ENCODE assay signal across 25 cellular contexts in genomic region chr1:76046149-76046548, GRCh38. TPM values are rescaled to one million over a fixed set of nuclear protein-coding genes. Genes with fewer than 3 reads are reported as not detected.
"Had no signal": no experiment of that assay in that cellular context is flagged by ENCODE, and none has a peak within 500 bp of the region (broad histone marks: within the 10 kb centered on the region; RNA-seq: fewer than 3 reads in every experiment).

No MANE protein-coding gene starts in this region.

- H3K79me2 ChIP-seq: hepatocyte had no signal

- H3K36me3 ChIP-seq: heart right ventricle, left ventricle myocardium inferior, prostate gland, stomach, thyroid gland, transverse colon, uterus had no signal

- H3K4me1 ChIP-seq: heart right ventricle, left ventricle myocardium inferior, prostate gland, stomach, testis, uterus had no signal

- H3K4me3 ChIP-seq: heart right ventricle, hepatocyte, left ventricle myocardium inferior, lung, prostate gland, skin epidermis, stomach, testis, thyroid gland, transverse colon, uterus had no signal

- H3K9me3 ChIP-seq: stomach, testis, thyroid gland, transverse colon, uterus had no signal

- DNase-seq: heart right ventricle; islet precursor cell; left ventricle myocardium inferior; mesendoderm; naive B cell; natural killer cell; nucleus accumbens; retina; right cardiac atrium; stimulated activated CD4-positive, alpha-beta T cell treated with anti-CD3 and anti-CD28 coated beads, Interleukin-12 subunit alpha, Interleukin-12 subunit beta, amount 100 ng/mL, for 4 hours; stimulated activated CD4-positive, alpha-beta T cell treated with anti-CD3 and anti-CD28 coated beads, Interleukin-15, amount 100 ng/mL, for 24 hours; stimulated activated CD4-positive, alpha-beta T cell treated with anti-CD3 and anti-CD28 coated beads, Interleukin-2, amount 100 ng/mL, for 24 hours; stimulated activated CD4-positive, alpha-beta T cell treated with anti-CD3 and anti-CD28 coated beads, Interleukin-4, amount 100 ng/mL, for 1 hour; stimulated activated naive B cell treated with anti-CD40 and anti-IgM and Interleukin-4, amounts not matched to agents 10 μg/mL and 1 μg/mL and 100 μg/mL, for 72 hours; stimulated activated naive CD8-positive, alpha-beta T cell treated with anti-CD3 and anti-CD28 coated beads, Interleukin-15, Interleukin-2, amounts not matched to agents 100 U/mL and 50 U/mL, for 24 hours; stomach; testis; thyroid gland; transverse colon; uterus had no signal

- H3K27me3 ChIP-seq: hepatocyte, testis, thyroid gland, transverse colon, uterus had no signal

- H3K9me3 Mint-ChIP-seq: mesothelial cell of epicardium, natural killer cell had no signal

- H3K4me1 Mint-ChIP-seq: naive B cell; natural killer cell; stimulated activated naive B cell treated with anti-CD40 and anti-IgM and Interleukin-4, amounts not matched to agents 10 μg/mL and 1 μg/mL and 100 μg/mL, for 72 hours had no signal

- H3K4me3 Mint-ChIP-seq: mesothelial cell of epicardium; naive B cell; natural killer cell; stimulated activated naive B cell treated with anti-CD40 and anti-IgM and Interleukin-4, amounts not matched to agents 10 μg/mL and 1 μg/mL and 100 μg/mL, for 72 hours had no signal

- H2AFZ ChIP-seq: hepatocyte had no signal

- H3K27ac Mint-ChIP-seq: mesothelial cell of epicardium; natural killer cell; stimulated activated naive B cell treated with anti-CD40 and anti-IgM and Interleukin-4, amounts not matched to agents 10 μg/mL and 1 μg/mL and 100 μg/mL, for 72 hours had no signal

- H3K36me3 Mint-ChIP-seq: mesothelial cell of epicardium; naive B cell; natural killer cell; stimulated activated naive B cell treated with anti-CD40 and anti-IgM and Interleukin-4, amounts not matched to agents 10 μg/mL and 1 μg/mL and 100 μg/mL, for 72 hours had no signal

- H3K4me2 ChIP-seq: hepatocyte had no signal

- H3K27ac ChIP-seq: heart right ventricle, hepatocyte, left ventricle myocardium inferior, prostate gland, skin epidermis, stomach, testis, thyroid gland, transverse colon, uterus had no signal

RNA-seq across cellular contexts. Expression of gene ST6GALNAC3, which starts 28.4 kb away (rescaled TPM):
- total RNA-seq: natural killer cell had no signal
